In genomic region chr10:80187465-80188409, GRCh38 we compare ENCODE assay signal across 9 cellular contexts. TPM values are rescaled to one million over a fixed set of nuclear protein-coding genes. Genes with fewer than 3 reads are reported as not detected.
A peak's percentile ranks its signal among the peaks of the same experiment; 100 is the strongest.
DNase-seq lines count a peak whose midpoint lies in the region; ATAC-seq and TF ChIP-seq lines count a peak whose summit lies in the region.
"Had no signal": no experiment of that assay in that cellular context is flagged by ENCODE, and none has a peak within 500 bp of the region (broad histone marks: within the 10 kb centered on the region; RNA-seq: fewer than 3 reads in every experiment).

No MANE protein-coding gene starts in this region.

- H3K4ac ChIP-seq in trophoblast cell (ENCODE audit: low read depth, low read length): peak overlapping the region; percentile 30

- H3K14ac ChIP-seq in trophoblast cell (ENCODE audit: low read length): no peak overlapping the region

- H2BK5ac ChIP-seq in trophoblast cell (ENCODE audit: low read depth, low read length, poor library complexity): no peak overlapping the region

- H3K4me2 ChIP-seq in trophoblast cell (ENCODE audit: low read length): no peak overlapping the region

- H3K4me1 ChIP-seq in CD8-positive, alpha-beta T cell (ENCODE audit: insufficient read depth, low read length): peaks cover 92% of the 10 kb centered on the region
- peaks cover 0 to 5% of the 10 kb centered on the region in 2 experiments for H3K4me1 ChIP-seq in trophoblast cell (ENCODE audit: control insufficient read depth in 1 of 2, insufficient read depth in 2 of 2, low read length in 2 of 2)

- peak overlapping the region; percentile 95 for H3K27ac Mint-ChIP-seq in CD8-positive, alpha-beta T cell
- peak overlapping the region; percentile 95 for H3K27ac Mint-ChIP-seq in T-helper 2 cell treated with Interferon-gamma antibody and Interleukin-4, amounts not matched to agents 5 μg/mL and 100 μg/mL, for 36 hours

- intact Hi-C loops in CD8-positive, alpha-beta T cell (cut with DNase I, micrococcal nuclease): loop anchor here in 1 of 2 experiments (1.0 to 5.0 kb wide), 6 partner anchors 9 to 280 kb away; partner anchors contain the start of genes ANXA11 and TMEM254

- H3K27ac ChIP-seq in CD8-positive, alpha-beta T cell (ENCODE audit: low read depth, low read length): peak overlapping the region; percentile 64
- H3K27ac ChIP-seq in trophoblast cell (ENCODE audit: low read depth, low read length): no peak overlapping the region
- H3K27ac ChIP-seq: thyroid gland had no signal

- H2BK120ac ChIP-seq in trophoblast cell (ENCODE audit: insufficient read depth, low read length, poor library complexity): no peak overlapping the region

- H4K91ac ChIP-seq in trophoblast cell (ENCODE audit: low read depth, low read length): no peak overlapping the region

- no peak overlapping the region for H2AK5ac ChIP-seq in trophoblast cell (ENCODE audit: low read length)

- DNase-seq in CD8-positive, alpha-beta T cell: peak; percentile 65 to 93 (median 80)
- DNase-seq in T-helper 2 cell treated with Interferon-gamma antibody and Interleukin-4, amounts not matched to agents 5 μg/mL and 100 μg/mL, for 36 hours (ENCODE audit: low spot score): peak; percentile 79
- peak; percentile 93 for DNase-seq in central memory CD4-positive, alpha-beta T cell
- DNase-seq in trophoblast cell: peak in 1 of 2 donors; percentile 17
- no peak for DNase-seq in occipital lobe (lab: John Stamatoyannopoulos, UW)
- no peak for DNase-seq in ACHN

- H3K9me3 ChIP-seq in CD8-positive, alpha-beta T cell (ENCODE audit: low read length): no peaks in the 10 kb centered on the region
- H3K9me3 ChIP-seq in trophoblast cell (ENCODE audit: insufficient read depth, low read depth, low read length): no peaks in the 10 kb centered on the region
- H3K9me3 ChIP-seq: thyroid gland had no signal

- H4K12ac ChIP-seq in trophoblast cell (ENCODE audit: low read depth, low read length): no peak overlapping the region

- peak overlapping the region; percentile 70 for H3K4me3 Mint-ChIP-seq in CD8-positive, alpha-beta T cell
- H3K4me3 Mint-ChIP-seq in T-helper 2 cell treated with Interferon-gamma antibody and Interleukin-4, amounts not matched to agents 5 μg/mL and 100 μg/mL, for 36 hours: peak overlapping the region; percentile 80

- no peaks in the 10 kb centered on the region for H3K27me3 Mint-ChIP-seq in CD8-positive, alpha-beta T cell (ENCODE audit: low read depth)
- H3K27me3 Mint-ChIP-seq in T-helper 2 cell treated with Interferon-gamma antibody and Interleukin-4, amounts not matched to agents 5 μg/mL and 100 μg/mL, for 36 hours (ENCODE audit: low read depth): no peaks in the 10 kb centered on the region

- no peak overlapping the region for H3K23ac ChIP-seq in trophoblast cell (ENCODE audit: low read length)

- H3K36me3 ChIP-seq in CD8-positive, alpha-beta T cell (ENCODE audit: insufficient read depth, low read length): no peaks in the 10 kb centered on the region
- H3K36me3 ChIP-seq in trophoblast cell (ENCODE audit: control insufficient read depth in 1 of 2, insufficient read depth in 2 of 2, low read length in 2 of 2): no peaks in the 10 kb centered on the region
- H3K36me3 ChIP-seq: thyroid gland had no signal

- TF ChIP-seq CTCF in CD8-positive, alpha-beta T cell (IDR thresholded peaks at IDR 0.05): no peak

- no peak overlapping the region for H2AFZ ChIP-seq in trophoblast cell (ENCODE audit: insufficient read depth, low read length, poor library complexity)

- peaks cover 4% of the 10 kb centered on the region for H3K9me3 Mint-ChIP-seq in CD8-positive, alpha-beta T cell
- peaks cover 5% of the 10 kb centered on the region for H3K9me3 Mint-ChIP-seq in T-helper 2 cell treated with Interferon-gamma antibody and Interleukin-4, amounts not matched to agents 5 μg/mL and 100 μg/mL, for 36 hours

- POLR2A ChIA-PET in CD8-positive, alpha-beta T cell (lab: Charles Lee): interaction anchor here (0.6 to 2.3 kb wide), 16 partner anchors 9 to 901 kb away, joined by 3 to 71 read pairs (median 3); partner anchors contain the start of genes ANXA11 and TMEM254

- CTCF ChIA-PET in CD8-positive, alpha-beta T cell (lab: Charles Lee): interaction anchor here (0.7 to 3.2 kb wide), 13 partner anchors 9 to 220 kb away, joined by 3 to 53 read pairs (median 4); partner anchors contain the start of genes ANXA11, PRXL2A and TMEM254

- H3K4me3 ChIP-seq in CD8-positive, alpha-beta T cell (ENCODE audit: low read depth, low read length): peak overlapping the region; percentile 42
- H3K4me3 ChIP-seq in trophoblast cell (ENCODE audit: low read depth, low read length): no peak overlapping the region
- H3K4me3 ChIP-seq: thyroid gland had no signal

- no CpG with 5 or more reads among the region's 16 CpGs for WGBS in trophoblast cell (ENCODE audit: extremely low coverage, insufficient coverage, insufficient read length)

- no peak overlapping the region for H3K9ac ChIP-seq in trophoblast cell (ENCODE audit: low read length)

- no peak overlapping the region for H2BK12ac ChIP-seq in trophoblast cell (ENCODE audit: low read length)

- peak; percentile 90 for ATAC-seq in CD8-positive, alpha-beta T cell
- peak; percentile 91 for ATAC-seq in GM19397 (IDR thresholded peaks at IDR 0.05; ENCODE audit: unreplicated experiment)
- peak; percentile 75 for ATAC-seq in HG03457 (IDR thresholded peaks at IDR 0.05; ENCODE audit: unreplicated experiment)

- H3K4me1 Mint-ChIP-seq in CD8-positive, alpha-beta T cell (ENCODE audit: low read depth): peaks cover 86% of the 10 kb centered on the region
- peaks cover 64% of the 10 kb centered on the region for H3K4me1 Mint-ChIP-seq in T-helper 2 cell treated with Interferon-gamma antibody and Interleukin-4, amounts not matched to agents 5 μg/mL and 100 μg/mL, for 36 hours (ENCODE audit: low read depth)

- H3K36me3 Mint-ChIP-seq in CD8-positive, alpha-beta T cell: peaks cover 34% of the 10 kb centered on the region
- H3K36me3 Mint-ChIP-seq in T-helper 2 cell treated with Interferon-gamma antibody and Interleukin-4, amounts not matched to agents 5 μg/mL and 100 μg/mL, for 36 hours (ENCODE audit: low read depth): peaks cover 21% of the 10 kb centered on the region

- no peak overlapping the region for H3K18ac ChIP-seq in trophoblast cell (ENCODE audit: low read length)

- H3K79me2 ChIP-seq in trophoblast cell (ENCODE audit: control insufficient read depth, insufficient read depth, low read length, poor library complexity): peaks cover 13% of the 10 kb centered on the region

- in situ Hi-C loops in ACHN (cut with HindIII; ENCODE audit: low pct_ligation_motif_present, low pct_unique_long_range_greater_than_20kb, low sequenced_read_pairs): no loop called here

- no peak overlapping the region for H4K8ac ChIP-seq in trophoblast cell (ENCODE audit: low read depth, low read length)

- no peaks in the 10 kb centered on the region for H3K27me3 ChIP-seq in CD8-positive, alpha-beta T cell (ENCODE audit: insufficient read depth, low read length)
- no peaks in the 10 kb centered on the region for H3K27me3 ChIP-seq in trophoblast cell (ENCODE audit: insufficient read depth, low read length)
- H3K27me3 ChIP-seq: thyroid gland had no signal

- no peaks in the 10 kb centered on the region for H3K79me1 ChIP-seq in trophoblast cell (ENCODE audit: low read length)

RNA-seq across cellular contexts. Expression of gene ANXA11, which starts 17.6 kb away (rescaled TPM):
- 100 to 1,000 TPM; 136 to 141 TPM for total RNA-seq in CD8-positive, alpha-beta T cell
- polyA plus RNA-seq in trophoblast cell (2013): 460 and 504 TPM in 2 replicates
- total RNA-seq in occipital lobe: 2.3 TPM

RNA-seq across cellular contexts. Expression of gene PLAC9, which starts 55.2 kb away (rescaled TPM):
- total RNA-seq in CD8-positive, alpha-beta T cell: not detected
- polyA plus RNA-seq in trophoblast cell (2013): 12.4 and 12.5 TPM in 2 replicates
- total RNA-seq in occipital lobe: 1.6 TPM

Comparison
In these comparisons a context has a peak if more than half of its experiments do, and no peak if none do; other contexts are left out.
1. DNase-seq: peak in CD8-positive, alpha-beta T cell (7 of 7), T-helper 2 cell treated with Interferon-gamma antibody and Interleukin-4, amounts not matched to agents 5 μg/mL and 100 μg/mL, for 36 hours (single experiment) and central memory CD4-positive, alpha-beta T cell (single experiment); none in occipital lobe (single experiment) and ACHN (single experiment).
2. RNA of gene ANXA11, which starts 17.6 kb away (total RNA-seq): 136 to 141 TPM in CD8-positive, alpha-beta T cell; 2.3 TPM in occipital lobe (single experiment); every median in the first group is over 10 times any median in the second.
3. Peak in every context shown above with its lines, with median percentiles within 50 percentile points of each other: ATAC-seq.